Comparison of ENCODE assay signal across 8 cellular contexts in genomic region chr2:202375611-202376408, GRCh38. TPM values are rescaled to one million over a fixed set of nuclear protein-coding genes. Genes with fewer than 3 reads are reported as not detected.
DNase-seq lines count a peak whose midpoint lies in the region; ATAC-seq and TF ChIP-seq lines count a peak whose summit lies in the region.

Gene BMPR2 (plus strand): TSS chr2:202376327. CDS start chr2:202377475, 1,148 bp downstream.

- H3K4me3 Mint-ChIP-seq in immature natural killer cell: peak within 1 kb of the TSS; percentile 95 to 99 (median 97)

- H3K4me1 Mint-ChIP-seq in immature natural killer cell: peaks cover 36 to 42% of the 10 kb centered on the region in 2 donors

- peak within 1 kb of the TSS; percentile 73 to 95 (median 90) for H3K27ac Mint-ChIP-seq in immature natural killer cell

- POLR2A ChIA-PET in A673 (lab: Charles Lee; ENCODE audit: low non-redundant PET): no interaction called here

- no peaks in the 10 kb centered on the region for H3K27me3 ChIP-seq in A673 (replicated peaks; ENCODE audit: insufficient read depth, low read depth, low read length, poor library complexity)

- peaks cover 14% of the 10 kb centered on the region for H3K4me1 ChIP-seq in A673 (ENCODE audit: insufficient read depth, low read length, poor library complexity, severe bottlenecking)

- H3K36me3 ChIP-seq in A673 (ENCODE audit: insufficient read depth, low read length, poor library complexity, severe bottlenecking): no peaks in the 10 kb centered on the region

- no peaks in the 10 kb centered on the region for H3K36me3 Mint-ChIP-seq in immature natural killer cell

- ATAC-seq in GM18870 (IDR thresholded peaks at IDR 0.05; ENCODE audit: unreplicated experiment): peak; percentile 44
- ATAC-seq in HG03108 (IDR thresholded peaks at IDR 0.05; ENCODE audit: unreplicated experiment): peak; percentile 63

- intact Hi-C loops in A673 (cut with micrococcal nuclease; ENCODE audit: unreplicated experiment): no loop called here

- peak within 1 kb of the TSS; percentile 92 for H3K27ac ChIP-seq in A673 (ENCODE audit: low read depth, low read length, poor library complexity, severe bottlenecking)
- H3K27ac ChIP-seq in caudate nucleus (ENCODE audit: low read depth, low read length): peak within 1 kb of the TSS; percentile 93

- H3K9me3 Mint-ChIP-seq in immature natural killer cell: no peaks in the 10 kb centered on the region

- peaks cover 13 to 23% (median 22%) of the 10 kb centered on the region in 3 donors for H3K27me3 Mint-ChIP-seq in immature natural killer cell (ENCODE audit: low read depth in 3 of 3)

- peak; percentile 94 for DNase-seq in A673 (ENCODE audit: low spot score)
- peak; percentile 88 for DNase-seq in NCI-H2196 (lab: John Stamatoyannopoulos, UW; ENCODE audit: unreplicated experiment)
- peak in 60 of 61 donors; percentile 18 to 93 (median 81) for DNase-seq in caudate nucleus (lab: John Stamatoyannopoulos, UW)
- peak; percentile 82 to 85 (median 84) for DNase-seq in immature natural killer cell
- DNase-seq in smooth muscle cell of the brain vasculature (ENCODE audit: low read depth, low spot score): peak; percentile 81

- no peaks in the 10 kb centered on the region for H3K9me3 ChIP-seq in A673 (ENCODE audit: low read depth, low read length, poor library complexity, severe bottlenecking)

- H3K4me3 ChIP-seq in A673 (ENCODE audit: low read depth, low read length, poor library complexity, severe bottlenecking) (peak within 1 kb of the TSS; percentile 99), WI38 (ENCODE audit: low read depth, low read length) (peak within 1 kb of the TSS; percentile 94)

- TSS peak; percentile 91 for BruUV-seq in A673 (replicated peaks; lab: Mats Ljungman, UMichigan)

- no peak for TF ChIP-seq CTCF in A673 (conservative IDR thresholded peaks at IDR 0.05; ENCODE audit: low read depth, low read length)
- TF ChIP-seq CTCF in WI38 (IDR thresholded peaks at IDR 0.05; ENCODE audit: low read depth, low read length): no peak

- CTCF ChIA-PET in A673 (lab: Charles Lee): interaction anchor here (0.6 kb wide), 1 partner anchor 393 kb away, joined by 7 read pairs; no protein-coding TSS in a partner anchor

RNA-seq across cellular contexts. Expression of gene BMPR2, which starts in this region (rescaled TPM):
- total RNA-seq in A673 (2021): 32.0 and 34.9 TPM in 2 replicates
- 1 to 10 TPM; 1.4 to 5.4 (median 2.8) TPM for polyA plus RNA-seq in immature natural killer cell

Comparison
In these comparisons a context has a peak if more than half of its experiments do, and no peak if none do; other contexts are left out.
1. Peak in every context shown above with its lines: DNase-seq, ATAC-seq, H3K4me3 ChIP-seq and H3K27ac ChIP-seq.